13 cellular contexts compared by ENCODE assay signal in the genomic region with DNA sequence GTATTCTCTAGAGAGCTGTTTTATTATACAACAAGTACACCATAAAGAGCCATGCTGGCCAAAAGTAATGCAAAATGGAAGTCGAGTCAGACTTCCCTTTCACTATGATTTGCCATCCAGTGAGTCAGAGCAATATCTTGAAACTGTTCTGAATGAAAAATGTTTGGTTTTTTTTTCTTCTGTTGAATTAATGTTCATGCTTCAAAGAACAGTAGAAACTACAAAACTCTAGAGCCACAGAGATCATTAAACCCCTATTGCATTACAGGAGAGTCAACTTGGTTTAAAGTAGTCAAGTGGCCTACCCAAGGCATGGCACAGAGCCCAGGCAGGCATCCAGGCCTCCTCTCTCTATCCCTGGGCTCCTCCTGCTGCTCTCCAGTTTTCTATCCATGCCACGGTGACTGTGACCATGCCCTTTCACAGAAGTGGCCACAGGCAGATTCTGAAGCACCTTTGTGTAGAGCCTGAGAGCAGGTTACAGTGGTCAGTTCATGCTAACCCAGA.
DNase-seq lines count a peak whose midpoint lies in the region; ATAC-seq and TF ChIP-seq lines count a peak whose summit lies in the region.
"Had no signal": no experiment of that assay in that cellular context is flagged by ENCODE, and none has a peak within 500 bp of the region (broad histone marks: within the 10 kb centered on the region; RNA-seq: fewer than 3 reads in every experiment).

No MANE protein-coding gene starts in this region.

- H2BK12ac ChIP-seq in neuronal stem cell (ENCODE audit: low read length), result no peak overlapping the region
- H2BK12ac ChIP-seq in H9 (ENCODE audit: insufficient read length, low read depth, low read length), result no peak overlapping the region

- H3K27ac ChIP-seq in neuronal stem cell (replicated peaks; ENCODE audit: low read length) (no peak overlapping the region), prostate gland (no peak overlapping the region), H9 (ENCODE audit: insufficient read length, low read depth, low read length) (no peak overlapping the region), aorta (ENCODE audit: low read depth in 1 of 2, low read length in 2 of 2) (peak overlapping the region in 1 of 2 donors; percentile 71)

- no peak overlapping the region for H3K27ac Mint-ChIP-seq in H9
- H3K27ac Mint-ChIP-seq: natural killer cell treated with Interleukin-12 subunit alpha and Interleukin-12 subunit beta and Interleukin-15 and Interleukin-18, amount 100 ng/mL, for 72 hours; T-helper 17 cell had no signal

- H2BK20ac ChIP-seq in H9 (ENCODE audit: low read depth, low read length, poor library complexity, severe bottlenecking), result no peak overlapping the region

- no peak overlapping the region for H3K56ac ChIP-seq in H9 (ENCODE audit: insufficient read length, low read depth, low read length)

- no CpG with 5 or more reads among the region's 2 CpGs for WGBS in neuronal stem cell (ENCODE audit: extremely low coverage in 2 of 2, insufficient read length in 2 of 2, insufficient replicate concordance in 1 of 2), 2 donors
- WGBS in prostate gland, result 80% methylated on average over 2 of the region's 2 CpGs
- WGBS in H9 (ENCODE audit: extremely low coverage, insufficient read length, low lambda C conversion rate), result no CpG with 5 or more reads among the region's 2 CpGs
- 20 to 35% methylated on average over 2 of the region's 2 CpGs for WGBS in aorta, 2 donors

- no peak overlapping the region for H2AFZ ChIP-seq in neuronal stem cell (ENCODE audit: low read length)
- H2AFZ ChIP-seq in H9 (ENCODE audit: low read length), result no peak overlapping the region

- H3K27me3 Mint-ChIP-seq in H9 (ENCODE audit: low read depth), result no peaks in the 10 kb centered on the region; the same call in 1 of the 2 replicates
- H3K27me3 Mint-ChIP-seq: natural killer cell treated with Interleukin-12 subunit alpha and Interleukin-12 subunit beta and Interleukin-15 and Interleukin-18, amount 100 ng/mL, for 72 hours; T-helper 17 cell had no signal

- no peaks in the 10 kb centered on the region for H3K36me3 Mint-ChIP-seq in H9 (ENCODE audit: insufficient read depth in 1 of 3, low read depth in 3 of 3)
- H3K36me3 Mint-ChIP-seq: natural killer cell treated with Interleukin-12 subunit alpha and Interleukin-12 subunit beta and Interleukin-15 and Interleukin-18, amount 100 ng/mL, for 72 hours had no signal

- H3K4me3 ChIP-seq in neuronal stem cell (ENCODE audit: low read length in 2 of 2) (no peak overlapping the region), prostate gland (no peak overlapping the region), aorta (ENCODE audit: low read length in 2 of 2) (no peak overlapping the region)
- H3K4me3 ChIP-seq: breast epithelium had no signal

- H3K23me2 ChIP-seq in H9 (ENCODE audit: insufficient read length, low read depth, low read length, poor library complexity, severe bottlenecking), result no peaks in the 10 kb centered on the region

- H3K9me3 ChIP-seq in neuronal stem cell (replicated peaks in 1 of 2; ENCODE audit: control insufficient read depth in 2 of 2, insufficient read depth in 1 of 2, low read depth in 1 of 2, low read length in 2 of 2) (no peaks in the 10 kb centered on the region), prostate gland (no peaks in the 10 kb centered on the region), H9 (ENCODE audit: control insufficient read depth, low read depth, low read length) (no peaks in the 10 kb centered on the region), aorta (ENCODE audit: control insufficient read depth, low read length) (peaks cover 1% of the 10 kb centered on the region)
- H3K9me3 ChIP-seq: breast epithelium had no signal

- H3K18ac ChIP-seq in neuronal stem cell (ENCODE audit: low read length) (no peak overlapping the region), H9 (ENCODE audit: insufficient read length, low read depth, low read length) (no peak overlapping the region)

- H3K4me3 Mint-ChIP-seq in H9, result no peak overlapping the region
- H3K4me3 Mint-ChIP-seq: natural killer cell treated with Interleukin-12 subunit alpha and Interleukin-12 subunit beta and Interleukin-15 and Interleukin-18, amount 100 ng/mL, for 72 hours; T-helper 17 cell had no signal

- H2AK5ac ChIP-seq in neuronal stem cell (ENCODE audit: low read depth, low read length), result no peak overlapping the region
- H2AK5ac ChIP-seq in H9 (ENCODE audit: insufficient read length, low read length), result no peak overlapping the region

- H3K4me1 Mint-ChIP-seq in H9, result no peaks in the 10 kb centered on the region
- H3K4me1 Mint-ChIP-seq: T-helper 17 cell had no signal

- H3K79me1 ChIP-seq in neuronal stem cell (ENCODE audit: low read depth, low read length) (no peaks in the 10 kb centered on the region), H9 (ENCODE audit: insufficient read depth, low read depth, low read length, poor library complexity, severe bottlenecking) (no peaks in the 10 kb centered on the region)

- no peak overlapping the region for H3K9ac ChIP-seq in neuronal stem cell (ENCODE audit: low read depth, low read length, poor library complexity)
- no peak overlapping the region for H3K9ac ChIP-seq in H9 (ENCODE audit: extremely low read depth, insufficient read length, low read length)

- DNase-seq in M059J (ENCODE audit: low read depth), result peak; percentile 72
- DNase-seq in neuronal stem cell (ENCODE audit: low spot score), result no peak
- DNase-seq in prostate gland (ENCODE audit: low spot score), result no peak
- no peak for DNase-seq in H9
- DNase-seq in aorta, result no peak
- DNase-seq: activated CD8-positive, alpha-beta memory T cell treated with anti-CD3 and anti-CD28 coated beads, Interleukin-2, amount 50 U/mL, for 48 hours; islet precursor cell; stimulated activated CD8-positive, alpha-beta memory T cell treated with anti-CD3 and anti-CD28 coated beads, Interleukin-4, amount 100 ng/mL, for 48 hours; T-helper 17 cell had no signal

- no peak for TF ChIP-seq POLR2A in prostate gland (IDR thresholded peaks at IDR 0.05)

- H3K14ac ChIP-seq in neuronal stem cell (ENCODE audit: low read length), result no peak overlapping the region
- no peak overlapping the region for H3K14ac ChIP-seq in H9 (ENCODE audit: insufficient read depth, low read length)

- H4K5ac ChIP-seq in H9 (ENCODE audit: insufficient read length, low read depth, low read length), result no peak overlapping the region

- H2BK5ac ChIP-seq in neuronal stem cell (ENCODE audit: low read length) (no peak overlapping the region), H9 (ENCODE audit: insufficient read length, low read length) (no peak overlapping the region)

- no peak overlapping the region for H4K91ac ChIP-seq in neuronal stem cell (ENCODE audit: low read depth, low read length, poor library complexity)
- H4K91ac ChIP-seq in H9 (ENCODE audit: insufficient read length, low read depth, low read length), result no peak overlapping the region

- H3K4me1 ChIP-seq in neuronal stem cell (ENCODE audit: control insufficient read depth in 2 of 2, insufficient read depth in 1 of 2, low read depth in 1 of 2, low read length in 2 of 2) (no peaks in the 10 kb centered on the region), prostate gland (replicated peaks) (no peaks in the 10 kb centered on the region), H9 (ENCODE audit: insufficient read depth, low read length) (no peaks in the 10 kb centered on the region), aorta (ENCODE audit: control insufficient read depth in 1 of 2, insufficient read depth in 2 of 2, low read length in 2 of 2) (peaks cover 0 to 2% of the 10 kb centered on the region in 2 donors)
- H3K4me1 ChIP-seq: breast epithelium had no signal

- intact Hi-C loops in prostate gland (cut with DNase I) (no loop called here), aorta (cut with DNase I) (no loop called here)

- ATAC-seq in GM18861 (IDR thresholded peaks at IDR 0.05; ENCODE audit: unreplicated experiment), result peak; percentile 57
- peak; percentile 46 for ATAC-seq in GM21786 (IDR thresholded peaks at IDR 0.05; ENCODE audit: unreplicated experiment)
- ATAC-seq in aorta (ENCODE audit: low FRiP score), result no peak
- ATAC-seq: natural killer cell treated with Interleukin-12 subunit alpha and Interleukin-12 subunit beta and Interleukin-15 and Interleukin-18, amount 100 ng/mL, for 72 hours; T-helper 17 cell had no signal

- H3K23ac ChIP-seq in neuronal stem cell (ENCODE audit: low read depth, low read length, poor library complexity) (no peak overlapping the region), H9 (ENCODE audit: insufficient read length, low read depth, low read length) (no peak overlapping the region)

- H3K4ac ChIP-seq in neuronal stem cell (ENCODE audit: low read length) (peak overlapping the region; percentile 41), H9 (ENCODE audit: low read depth, low read length) (no peak overlapping the region)

- H3K4me2 ChIP-seq in neuronal stem cell (ENCODE audit: insufficient read depth, low read length, poor library complexity, severe bottlenecking), result no peak overlapping the region
- no peak overlapping the region for H3K4me2 ChIP-seq in H9 (ENCODE audit: insufficient read depth, insufficient read length, low read length)

- H3K79me2 ChIP-seq in H9 (ENCODE audit: insufficient read depth, low read length), result no peaks in the 10 kb centered on the region; the same call in 1 of the 2 replicates

- H3T11ph ChIP-seq in H9 (ENCODE audit: low read length), result no peak overlapping the region

- no peak overlapping the region for H4K8ac ChIP-seq in neuronal stem cell (ENCODE audit: low read depth, low read length)
- H4K8ac ChIP-seq in H9 (replicated peaks; ENCODE audit: insufficient read length, low read depth, low read length), result no peak overlapping the region

- H3K9me3 Mint-ChIP-seq in H9, result no peaks in the 10 kb centered on the region
- H3K9me3 Mint-ChIP-seq: natural killer cell treated with Interleukin-12 subunit alpha and Interleukin-12 subunit beta and Interleukin-15 and Interleukin-18, amount 100 ng/mL, for 72 hours had no signal

- H3K27me3 ChIP-seq in neuronal stem cell (ENCODE audit: control insufficient read depth in 3 of 3, insufficient read depth in 3 of 3, low read depth in 1 of 3, low read length in 3 of 3) (no peaks in the 10 kb centered on the region), prostate gland (replicated peaks; ENCODE audit: insufficient read depth) (no peaks in the 10 kb centered on the region), H9 (ENCODE audit: insufficient read depth, low read length) (no peaks in the 10 kb centered on the region), aorta (ENCODE audit: control insufficient read depth in 1 of 2, insufficient read depth in 2 of 2, low read length in 1 of 2) (no peaks in the 10 kb centered on the region)
- H3K27me3 ChIP-seq: breast epithelium had no signal

- no peak overlapping the region for H2BK15ac ChIP-seq in neuronal stem cell (ENCODE audit: low read length)
- no peak overlapping the region for H2BK15ac ChIP-seq in H9 (ENCODE audit: low read depth, low read length)

- no peak overlapping the region for H2BK120ac ChIP-seq in neuronal stem cell (ENCODE audit: low read depth, low read length)
- no peak overlapping the region for H2BK120ac ChIP-seq in H9 (ENCODE audit: low read depth, low read length, poor library complexity, severe bottlenecking)

- H4K20me1 ChIP-seq in H9 (ENCODE audit: control insufficient read depth, insufficient read depth, insufficient read length), result no peaks in the 10 kb centered on the region

- no peaks in the 10 kb centered on the region for H3K36me3 ChIP-seq in neuronal stem cell (replicated peaks in 1 of 2; ENCODE audit: control insufficient read depth in 2 of 2, insufficient read depth in 2 of 2, low read length in 2 of 2)
- no peaks in the 10 kb centered on the region for H3K36me3 ChIP-seq in prostate gland
- H3K36me3 ChIP-seq in aorta (ENCODE audit: control insufficient read depth in 1 of 2, insufficient read depth in 2 of 2, low read length in 1 of 2), result no peaks in the 10 kb centered on the region
- H3K36me3 ChIP-seq: breast epithelium had no signal

- TF ChIP-seq CTCF in prostate gland (IDR thresholded peaks at IDR 0.05) (no peak), H9 (conservative IDR thresholded peaks at IDR 0.05) (no peak)
